Comparison of ENCODE assay signal across 7 cellular contexts in the genomic region with DNA sequence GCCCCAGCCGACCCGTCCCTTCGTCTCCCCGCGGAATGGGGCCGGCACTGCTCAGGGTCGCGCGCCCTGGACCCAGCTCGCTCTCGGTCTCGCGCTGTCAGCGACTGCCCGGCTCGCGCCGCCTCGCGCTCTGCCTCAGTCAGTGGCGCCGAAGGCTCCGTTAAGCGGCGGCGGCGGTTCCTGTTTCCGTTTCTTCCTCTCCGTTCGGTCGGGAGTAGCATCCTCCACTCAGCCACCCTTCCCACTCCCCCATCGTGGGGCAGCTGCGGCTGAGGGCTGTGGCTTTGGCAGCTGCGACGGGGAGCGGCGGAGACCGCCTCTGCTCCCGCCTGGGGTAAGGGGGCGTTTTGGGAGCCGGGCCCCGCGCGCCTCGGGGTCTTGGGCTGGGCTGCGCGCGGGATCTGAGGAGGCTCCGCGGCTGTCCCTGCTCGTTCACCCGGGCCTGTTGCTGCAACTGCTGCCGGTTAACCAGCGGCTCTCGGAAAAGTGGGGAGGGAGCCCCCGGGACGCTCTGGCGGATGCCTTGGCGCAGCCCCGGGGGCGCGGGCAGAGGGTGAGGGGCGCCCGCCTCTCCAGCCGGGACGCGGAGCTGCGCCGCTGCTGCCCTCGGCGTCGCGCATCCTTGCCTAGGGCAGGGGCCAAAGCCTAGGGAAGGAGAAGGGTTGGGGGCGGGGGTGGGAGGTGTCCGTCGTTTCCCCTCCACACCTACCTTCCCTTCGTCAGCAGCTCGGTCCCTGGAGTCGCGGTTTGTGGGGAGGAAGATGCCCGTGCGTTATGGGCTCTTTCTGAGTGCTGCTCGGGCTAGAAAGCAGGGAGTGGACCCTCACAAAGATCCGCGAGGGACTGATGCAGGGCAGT. TPM values are rescaled to one million over a fixed set of nuclear protein-coding genes. Genes with fewer than 3 reads are reported as not detected.
DNase-seq lines count a peak whose midpoint lies in the region; ATAC-seq and TF ChIP-seq lines count a peak whose summit lies in the region.

No MANE protein-coding gene starts in this region.

- H3K4me2 ChIP-seq in GM23248 (ENCODE audit: unreplicated experiment) (peak overlapping the region; percentile 86), smooth muscle cell (peak overlapping the region; percentile 93)

- H3F3A ChIP-seq in GM23248 (ENCODE audit: insufficient read depth) (peaks cover 20% of the 10 kb centered on the region), smooth muscle cell (ENCODE audit: low read depth) (no peaks in the 10 kb centered on the region)

- peak overlapping the region; percentile 87 for H2AFZ ChIP-seq in GM23248
- H2AFZ ChIP-seq in smooth muscle cell (ENCODE audit: low read depth): peak overlapping the region; percentile 99

- TF ChIP-seq CTCF in GM10266 (IDR thresholded peaks at IDR 0.05; ENCODE audit: control insufficient read depth, insufficient read depth, low read depth, missing control alignments): peak; percentile 6
- TF ChIP-seq CTCF in LNCaP clone FGC (IDR thresholded peaks at IDR 0.05; ENCODE audit: control insufficient read depth, extremely low read depth, insufficient read depth): peak; percentile 33
- peak; percentile 11 for TF ChIP-seq CTCF in brain microvascular endothelial cell (IDR thresholded peaks at IDR 0.05; ENCODE audit: low read depth, low read length, missing control alignments)
- TF ChIP-seq CTCF in smooth muscle cell (IDR thresholded peaks at IDR 0.05; ENCODE audit: borderline replicate concordance, insufficient read depth, poor library complexity, severe bottlenecking): no peak

- H3K4me3 Mint-ChIP-seq in T-cell: peak overlapping the region; percentile 92 to 99 (median 99)
- peak overlapping the region; percentile 95 to 100 (median 99) for H3K4me3 Mint-ChIP-seq in immature natural killer cell

- peaks cover 41 to 52% (median 44%) of the 10 kb centered on the region in 3 donors for H3K4me1 Mint-ChIP-seq in T-cell
- peaks cover 13 to 36% of the 10 kb centered on the region in 2 donors for H3K4me1 Mint-ChIP-seq in immature natural killer cell

- H4K20me1 ChIP-seq in GM23248 (ENCODE audit: insufficient read depth) (no peaks in the 10 kb centered on the region), smooth muscle cell (ENCODE audit: low read depth) (peaks cover 3% of the 10 kb centered on the region)

- peak; percentile 23 for DNase-seq in GM10266 (ENCODE audit: extremely low spot score)
- peak; percentile 93 for DNase-seq in GM23248
- DNase-seq in LNCaP clone FGC (ENCODE audit: low read depth): no peak
- DNase-seq in T-cell: peak in 21 of 34 experiments; percentile 0 to 64 (median 7)
- peak; percentile 47 for DNase-seq in brain microvascular endothelial cell
- peak in 2 of 3 donors; percentile 1 to 2 for DNase-seq in immature natural killer cell
- peak; percentile 75 for DNase-seq in smooth muscle cell (lab: John Stamatoyannopoulos, UW; ENCODE audit: unreplicated experiment)

- H3K4me1 ChIP-seq in GM23248 (ENCODE audit: insufficient read depth) (peaks cover 12% of the 10 kb centered on the region), smooth muscle cell (ENCODE audit: low read depth) (peaks cover 13% of the 10 kb centered on the region)

- H3K27me3 ChIP-seq in GM23248 (replicated peaks; ENCODE audit: insufficient read depth) (no peaks in the 10 kb centered on the region), brain microvascular endothelial cell (replicated peaks) (no peaks in the 10 kb centered on the region), smooth muscle cell (ENCODE audit: low read depth) (no peaks in the 10 kb centered on the region)

- no peaks in the 10 kb centered on the region for H3K9me2 ChIP-seq in GM23248 (ENCODE audit: insufficient read depth)

- in situ Hi-C loops in GM23248 (cut with MboI): loop anchor here (25.0 kb wide), 1 partner anchor 649 kb away; no protein-coding TSS in a partner anchor
- in situ Hi-C loops in brain microvascular endothelial cell (cut with HindIII; ENCODE audit: low pct_ligation_motif_present, low sequenced_read_pairs): loop anchor here (25.0 kb wide), 1 partner anchor 399 kb away; no protein-coding TSS in a partner anchor

- H3K4me3 ChIP-seq in GM23248: peak overlapping the region; percentile 97
- H3K4me3 ChIP-seq in LNCaP clone FGC (ENCODE audit: low read depth, low read length): peak overlapping the region; percentile 87
- peak overlapping the region; percentile 81 for H3K4me3 ChIP-seq in brain microvascular endothelial cell (ENCODE audit: low read depth, low read length)
- H3K4me3 ChIP-seq in smooth muscle cell: peak overlapping the region; percentile 86

- H3K36me3 Mint-ChIP-seq in T-cell (no peaks in the 10 kb centered on the region), immature natural killer cell (no peaks in the 10 kb centered on the region)

- H3K9me3 Mint-ChIP-seq in T-cell (no peaks in the 10 kb centered on the region), immature natural killer cell (no peaks in the 10 kb centered on the region)

- CTCF ChIA-PET in T-cell (lab: Charles Lee): interaction anchor here (0.7 to 4.2 kb wide), 8 partner anchors 249 to 658 kb away, joined by 3 to 73 read pairs (median 8); no protein-coding TSS in a partner anchor

- peak; percentile 45 to 58 (median 55) for ATAC-seq in T-cell (replicated peaks in 1 of 4)

- POLR2A ChIA-PET in T-cell (lab: Charles Lee): interaction anchor here in 1 of 2 donors (0.6 kb wide), 1 partner anchor 82 kb away, joined by 5 read pairs; no protein-coding TSS in a partner anchor

- H3K9me3 ChIP-seq in GM23248 (ENCODE audit: low read depth) (no peaks in the 10 kb centered on the region), smooth muscle cell (replicated peaks; ENCODE audit: low read depth) (no peaks in the 10 kb centered on the region)

- H3K27ac Mint-ChIP-seq in T-cell (peak overlapping the region; percentile 89 to 91), immature natural killer cell (peak overlapping the region; percentile 27 to 82 (median 72))

- WGBS in GM23248 (ENCODE audit: low coverage in 1 of 2, low lambda C conversion rate in 2 of 2, missing lambda C conversion rate in 2 of 2), 2 experiments: 1% methylated on average over 61 to 84 of the region's 85 CpGs
- 1% methylated on average over 74 of the region's 85 CpGs for WGBS in smooth muscle cell (ENCODE audit: low lambda C conversion rate)

- peak overlapping the region; percentile 89 for H3K27ac ChIP-seq in GM23248
- H3K27ac ChIP-seq in brain microvascular endothelial cell: peak overlapping the region; percentile 27
- peak overlapping the region; percentile 53 for H3K27ac ChIP-seq in smooth muscle cell (ENCODE audit: low read depth)

- no peaks in the 10 kb centered on the region for H3K36me3 ChIP-seq in GM23248 (ENCODE audit: low read depth)
- no peaks in the 10 kb centered on the region for H3K36me3 ChIP-seq in brain microvascular endothelial cell (replicated peaks)
- no peaks in the 10 kb centered on the region for H3K36me3 ChIP-seq in smooth muscle cell (ENCODE audit: low read depth)

- H3K9ac ChIP-seq in GM23248 (peak overlapping the region; percentile 92), smooth muscle cell (ENCODE audit: low read depth) (peak overlapping the region; percentile 67)

- H3K27me3 Mint-ChIP-seq in T-cell (no peaks in the 10 kb centered on the region), immature natural killer cell (ENCODE audit: low read depth in 3 of 3) (peaks cover 2 to 6% (median 4%) of the 10 kb centered on the region in 3 donors)

- H3K79me2 ChIP-seq in GM23248 (ENCODE audit: insufficient read depth): peaks cover 53% of the 10 kb centered on the region
- peaks cover 30% of the 10 kb centered on the region for H3K79me2 ChIP-seq in smooth muscle cell (ENCODE audit: low read depth)

RNA-seq across cellular contexts. Expression of gene FUT8, which starts 0.6 kb away (rescaled TPM):
- 60.6 and 83.7 TPM in 2 replicates for total RNA-seq in GM23248 (2014; rRNA removed; shearing (Covaris generic))
- polyA plus RNA-seq in GM23248 (2016; fragmentation: Nextera tagmentation; extraction: Ambion mirVana) (40.0 and 45.9 TPM in 2 replicates), immature natural killer cell (10 to 100 TPM in 2 of 3 donors, 1 to 10 TPM in 1; 6.5 to 11.1 (median 11.0) TPM), smooth muscle cell (12.8 and 16.3 TPM in 2 replicates)
- total RNA-seq in T-cell (10 to 100 TPM; 37.6 to 51.7 (median 43.9) TPM), smooth muscle cell (33.7 and 50.2 TPM in 2 replicates)

Comparison
In these comparisons a context has a peak if more than half of its experiments do, and no peak if none do; other contexts are left out.
1. H3K27ac ChIP-seq: peak in every context shown above with its lines; median percentile 89 in GM23248; 53 in smooth muscle cell; 27 in brain microvascular endothelial cell.